20 cellular contexts compared by ENCODE assay signal in the genomic region with DNA sequence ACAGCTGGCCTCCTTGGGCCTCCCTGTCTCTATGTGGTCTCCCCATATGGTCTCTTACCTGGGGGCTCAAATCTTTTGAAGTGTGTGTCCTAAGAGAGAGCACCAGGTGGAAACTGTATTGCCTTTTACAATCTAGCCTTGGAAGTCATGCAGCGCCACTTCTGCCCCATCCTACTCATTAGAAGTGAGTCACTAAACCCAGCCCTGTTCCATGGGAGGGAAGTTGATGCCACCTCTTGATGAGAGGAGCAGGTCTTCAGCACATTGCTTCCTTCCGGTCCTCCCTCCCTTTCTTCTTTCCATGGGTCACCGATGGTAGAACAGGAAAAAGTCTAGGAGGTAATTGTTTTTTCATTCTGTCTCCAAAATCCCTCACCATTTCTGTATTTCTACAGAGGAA.
DNase-seq lines count a peak whose midpoint lies in the region; ATAC-seq, FAIRE-seq and TF ChIP-seq lines count a peak whose summit lies in the region.
"Had no signal": no experiment of that assay in that cellular context is flagged by ENCODE, and none has a peak within 500 bp of the region (broad histone marks: within the 10 kb centered on the region; RNA-seq: fewer than 3 reads in every experiment).

No MANE protein-coding gene starts in this region.

- ATAC-seq in HG02588 (IDR thresholded peaks at IDR 0.05; ENCODE audit: unreplicated experiment) (no peak), left cardiac atrium (no peak), HG02870 (IDR thresholded peaks at IDR 0.05; ENCODE audit: unreplicated experiment) (no peak)

- H3K18ac ChIP-seq in mesenchymal stem cell (ENCODE audit: low read depth in 1 of 2, low read length in 2 of 2) = no peak overlapping the region

- 100% methylated on average over 1 of the region's 3 CpGs for WGBS in mesenchymal stem cell

- DNase-seq in DMS53 (lab: John Stamatoyannopoulos, UW) = peak; percentile 45
- DNase-seq in DMS53 treated with DMSO at 0.1 percent for 48 hours (lab: John Stamatoyannopoulos, UW; ENCODE audit: unreplicated experiment) = no peak
- DNase-seq in NCI-H69 (lab: John Stamatoyannopoulos, UW) = peak; percentile 83
- DNase-seq in bronchial epithelial cell (ENCODE audit: low read depth) = peak; percentile 49
- no peak for DNase-seq in mesenchymal stem cell
- no peak for DNase-seq in left cardiac atrium
- DNase-seq: AML-193; CD4-positive, CD25-positive, alpha-beta regulatory T cell; DMS79; EL; HCEC 1CT; HFFc6 had no signal

- peak overlapping the region; percentile 42 for H2AK5ac ChIP-seq in mesenchymal stem cell (ENCODE audit: low read length, severe bottlenecking)

- no peak for FAIRE-seq in bronchial epithelial cell (lab: Jason Lieb, UNC)
- FAIRE-seq: G401.6, GM12892, H1 had no signal

- H2AFZ ChIP-seq in mesenchymal stem cell (ENCODE audit: low read depth, low read length) = no peak overlapping the region

- H3K4me3 ChIP-seq in bronchial epithelial cell (ENCODE audit: low read depth, low read length) = no peak overlapping the region
- H3K4me3 ChIP-seq in mesenchymal stem cell (ENCODE audit: insufficient read depth in 1 of 2, low read depth in 1 of 2, low read length in 2 of 2) = no peak overlapping the region
- H3K4me3 ChIP-seq: BLaER1 treated with 17β-estradiol and CSF1 and Interleukin-3, amounts not matched to agents 10 nM and 100 nM had no signal

- no peak overlapping the region for H3K23ac ChIP-seq in mesenchymal stem cell (ENCODE audit: low read length in 2 of 2)

- no peak overlapping the region for H2BK5ac ChIP-seq in mesenchymal stem cell (ENCODE audit: low read depth, low read length, poor library complexity, severe bottlenecking)

- no peak for TF ChIP-seq CTCF in bronchial epithelial cell (IDR thresholded peaks at IDR 0.05; ENCODE audit: insufficient read depth, low read length, severe bottlenecking)

- H3K27me3 ChIP-seq in bronchial epithelial cell (ENCODE audit: control insufficient read depth, insufficient read depth, low read length) (no peaks in the 10 kb centered on the region), mesenchymal stem cell (ENCODE audit: control insufficient read depth in 1 of 2, insufficient read depth in 1 of 2, low read length in 2 of 2) (peaks cover 0 to 4% of the 10 kb centered on the region in 2 experiments)
- H3K27me3 ChIP-seq: BLaER1 treated with 17β-estradiol and CSF1 and Interleukin-3, amounts not matched to agents 10 nM and 100 nM had no signal

- no peak overlapping the region for H2BK120ac ChIP-seq in mesenchymal stem cell (ENCODE audit: low read depth, low read length)

- intact Hi-C loops in left cardiac atrium (cut with DNase I) = no loop called here

- peaks cover 12% of the 10 kb centered on the region for H3K4me1 ChIP-seq in mesenchymal stem cell (ENCODE audit: control insufficient read depth, insufficient read depth, low read depth, low read length)
- H3K4me1 ChIP-seq: BLaER1 treated with 17β-estradiol and CSF1 and Interleukin-3, amounts not matched to agents 10 nM and 100 nM had no signal

- no peak overlapping the region for H2BK12ac ChIP-seq in mesenchymal stem cell (ENCODE audit: low read length in 2 of 2)

- no peak overlapping the region for H4K91ac ChIP-seq in mesenchymal stem cell (ENCODE audit: low read length)

- no peak overlapping the region for H3K27ac ChIP-seq in mesenchymal stem cell (ENCODE audit: low read length, poor library complexity, severe bottlenecking)
- H3K27ac ChIP-seq: 22Rv1; BLaER1 treated with 17β-estradiol and CSF1 and Interleukin-3, amounts not matched to agents 10 nM and 100 nM; HL-60 had no signal

- H3K4me2 ChIP-seq in mesenchymal stem cell (ENCODE audit: low read length, poor library complexity, severe bottlenecking) = no peak overlapping the region
- H3K4me2 ChIP-seq: BLaER1 treated with 17β-estradiol and CSF1 and Interleukin-3, amounts not matched to agents 10 nM and 100 nM had no signal

- no peaks in the 10 kb centered on the region for H3K79me1 ChIP-seq in mesenchymal stem cell (replicated peaks; ENCODE audit: low read length, poor library complexity, severe bottlenecking)

- H3K4ac ChIP-seq in mesenchymal stem cell (ENCODE audit: low read depth in 1 of 2, low read length in 2 of 2) = no peak overlapping the region

- H3K9me3 ChIP-seq in mesenchymal stem cell (ENCODE audit: control insufficient read depth, low read length) = no peaks in the 10 kb centered on the region

- no peak overlapping the region for H4K8ac ChIP-seq in mesenchymal stem cell (ENCODE audit: low read length)

- no peak overlapping the region for H3K14ac ChIP-seq in mesenchymal stem cell (ENCODE audit: low read length in 2 of 2)

- H2BK15ac ChIP-seq in mesenchymal stem cell (ENCODE audit: low read depth, poor library complexity, severe bottlenecking) = no peak overlapping the region

- H3K9ac ChIP-seq in mesenchymal stem cell (ENCODE audit: low read length) = no peak overlapping the region
- H3K9ac ChIP-seq: BLaER1 treated with 17β-estradiol and CSF1 and Interleukin-3, amounts not matched to agents 10 nM and 100 nM had no signal

- H3K36me3 ChIP-seq in bronchial epithelial cell (ENCODE audit: control insufficient read depth, insufficient read depth, low read length) (no peaks in the 10 kb centered on the region), mesenchymal stem cell (ENCODE audit: control insufficient read depth in 1 of 2, insufficient read depth in 2 of 2, low read depth in 1 of 2, low read length in 2 of 2) (no peaks in the 10 kb centered on the region)
- H3K36me3 ChIP-seq: BLaER1 treated with 17β-estradiol and CSF1 and Interleukin-3, amounts not matched to agents 10 nM and 100 nM had no signal

Comparison
In these comparisons a context has a peak if more than half of its experiments do, and no peak if none do; other contexts are left out.
1. DNase-seq: peak in DMS53 (single experiment), NCI-H69 (single experiment) and bronchial epithelial cell (single experiment); none in DMS53 treated with DMSO at 0.1 percent for 48 hours (single experiment), mesenchymal stem cell (single experiment) and left cardiac atrium (single experiment).